In the genomic region with DNA sequence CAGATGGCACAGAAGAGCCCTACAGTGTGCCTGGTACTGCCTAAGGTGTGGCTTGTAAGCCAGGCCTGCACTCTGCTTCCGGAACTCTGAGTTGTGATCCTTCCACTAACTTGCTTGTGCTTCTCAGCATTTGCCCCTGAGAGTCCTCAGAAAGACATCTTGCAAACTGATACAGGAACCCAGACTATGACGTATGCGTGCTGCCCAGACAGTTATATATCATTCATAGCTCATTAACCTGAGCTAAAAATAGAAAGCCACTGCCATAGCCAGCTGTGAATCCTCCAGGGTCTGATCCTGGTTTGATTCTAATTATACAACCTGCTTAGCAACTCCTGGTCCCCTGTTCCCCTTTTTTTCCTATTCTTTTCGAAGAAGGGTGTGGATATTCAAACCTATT, we compare ENCODE assay signal across 15 cellular contexts.
DNase-seq lines count a peak whose midpoint lies in the region; ATAC-seq and TF ChIP-seq lines count a peak whose summit lies in the region.
"Had no signal": no experiment of that assay in that cellular context is flagged by ENCODE, and none has a peak within 500 bp of the region (broad histone marks: within the 10 kb centered on the region; RNA-seq: fewer than 3 reads in every experiment).

No MANE protein-coding gene starts in this region.

- H3K27me3 ChIP-seq in right atrium auricular region (no peaks in the 10 kb centered on the region), transverse colon (peaks cover 3% of the 10 kb centered on the region)
- H3K27me3 ChIP-seq: suprapubic skin had no signal

- 59 to 62% methylated on average over 2 to 4 of the region's 4 CpGs for WGBS in transverse colon (ENCODE audit: low coverage in 1 of 2), 2 donors

- in situ Hi-C loops in astrocyte of the cerebellum (cut with HindIII; ENCODE audit: low sequenced_read_pairs) (no loop called here), transverse colon (cut with MboI; ENCODE audit: low pct_ligation_motif_present in 1 of 4, low pct_unique_long_range_greater_than_20kb in 1 of 4, low sequenced_read_pairs in 3 of 4) (no loop called here)

- intact Hi-C loops in transverse colon (cut with DNase I; ENCODE audit: low total_unique reads): no loop called here

- H3K4me3 Mint-ChIP-seq in nephron: no peak overlapping the region
- H3K4me3 Mint-ChIP-seq: activated naive CD8-positive, alpha-beta T cell treated with anti-CD3 and anti-CD28 coated beads, Interleukin-2, amount 10 ng/mL, durations not matched to agents 7 days and 5 days; GM23338 had no signal

- peaks cover 24% of the 10 kb centered on the region for H3K4me1 Mint-ChIP-seq in nephron
- H3K4me1 Mint-ChIP-seq: activated naive CD8-positive, alpha-beta T cell treated with anti-CD3 and anti-CD28 coated beads, Interleukin-2, amount 10 ng/mL, durations not matched to agents 7 days and 5 days had no signal

- H3K36me3 ChIP-seq in right atrium auricular region: no peaks in the 10 kb centered on the region
- H3K36me3 ChIP-seq in transverse colon: no peaks in the 10 kb centered on the region
- H3K36me3 ChIP-seq: suprapubic skin had no signal

- H3K4me1 ChIP-seq in right atrium auricular region: no peaks in the 10 kb centered on the region
- no peaks in the 10 kb centered on the region for H3K4me1 ChIP-seq in transverse colon
- H3K4me1 ChIP-seq: suprapubic skin had no signal

- TF ChIP-seq EP300 in transverse colon (IDR thresholded peaks at IDR 0.05; ENCODE audit: low read depth): no peak

- H3K27ac ChIP-seq in right atrium auricular region (no peak overlapping the region), transverse colon (no peak overlapping the region)
- H3K27ac ChIP-seq: suprapubic skin had no signal

- no peaks in the 10 kb centered on the region for H3K9me3 Mint-ChIP-seq in nephron
- H3K9me3 Mint-ChIP-seq: activated naive CD8-positive, alpha-beta T cell treated with anti-CD3 and anti-CD28 coated beads, Interleukin-2, amount 10 ng/mL, durations not matched to agents 7 days and 5 days; GM23338 had no signal

- no peaks in the 10 kb centered on the region for H3K27me3 Mint-ChIP-seq in nephron (ENCODE audit: low read depth)
- H3K27me3 Mint-ChIP-seq: activated naive CD8-positive, alpha-beta T cell treated with anti-CD3 and anti-CD28 coated beads, Interleukin-2, amount 10 ng/mL, durations not matched to agents 7 days and 5 days had no signal

- TF ChIP-seq CTCF in astrocyte of the cerebellum (IDR thresholded peaks at IDR 0.05; ENCODE audit: low read depth, low read length, missing control alignments): no peak
- no peak for TF ChIP-seq CTCF in nephron (IDR thresholded peaks at IDR 0.05; ENCODE audit: unreplicated experiment in 3 of 3)
- no peak for TF ChIP-seq CTCF in right atrium auricular region (IDR thresholded peaks at IDR 0.05)
- TF ChIP-seq CTCF in transverse colon (IDR thresholded peaks at IDR 0.05): no peak

- DNase-seq in DMS153 (lab: John Stamatoyannopoulos, UW) (peak; percentile 56), NCI-H2029 (lab: John Stamatoyannopoulos, UW) (peak; percentile 39), astrocyte of the cerebellum (ENCODE audit: low read depth) (peak; percentile 48), right atrium auricular region (ENCODE audit: low spot score) (no peak), transverse colon (no peak), NOMO-1 (lab: John Stamatoyannopoulos, UW; ENCODE audit: unreplicated experiment in 2 of 2) (no peak)
- DNase-seq: activated CD8-positive, alpha-beta memory T cell treated with anti-CD3 and anti-CD28 coated beads, Interleukin-2, amount 50 U/mL, for 4 hours; activated naive CD8-positive, alpha-beta T cell treated with anti-CD3 and anti-CD28 coated beads, Interleukin-2, amount 10 ng/mL, durations not matched to agents 7 days and 5 days; mucosa of descending colon; Right ventricle myocardium superior had no signal

- H3K4me3 ChIP-seq in astrocyte of the cerebellum (ENCODE audit: low read depth, low read length): no peak overlapping the region
- no peak overlapping the region for H3K4me3 ChIP-seq in right atrium auricular region
- no peak overlapping the region for H3K4me3 ChIP-seq in transverse colon
- H3K4me3 ChIP-seq: GM23338, mucosa of descending colon, suprapubic skin had no signal

- ATAC-seq in GM21360 (IDR thresholded peaks at IDR 0.05; ENCODE audit: unreplicated experiment): no peak
- ATAC-seq: GM23338, mucosa of descending colon, sciatic nerve had no signal

- H3K9me3 ChIP-seq in right atrium auricular region (no peaks in the 10 kb centered on the region), transverse colon (no peaks in the 10 kb centered on the region)
- H3K9me3 ChIP-seq: mucosa of descending colon, suprapubic skin had no signal

- H3K36me3 Mint-ChIP-seq in nephron (ENCODE audit: low read depth): no peaks in the 10 kb centered on the region
- H3K36me3 Mint-ChIP-seq: activated naive CD8-positive, alpha-beta T cell treated with anti-CD3 and anti-CD28 coated beads, Interleukin-2, amount 10 ng/mL, durations not matched to agents 7 days and 5 days had no signal

- H3K27ac Mint-ChIP-seq in nephron: peak overlapping the region; percentile 58 to 94 (median 75)
- H3K27ac Mint-ChIP-seq: activated naive CD8-positive, alpha-beta T cell treated with anti-CD3 and anti-CD28 coated beads, Interleukin-2, amount 10 ng/mL, durations not matched to agents 7 days and 5 days; GM23338 had no signal

- no peak for TF ChIP-seq POLR2A in transverse colon (IDR thresholded peaks at IDR 0.05)

Comparison
In these comparisons a context has a peak if more than half of its experiments do, and no peak if none do; other contexts are left out.
1. DNase-seq: peak in DMS153 (single experiment), NCI-H2029 (single experiment) and astrocyte of the cerebellum (single experiment); none in right atrium auricular region (single experiment), transverse colon (single experiment) and NOMO-1 (0 of 2).